Comparison of ENCODE assay signal across 1 cellular context in the genomic region with DNA sequence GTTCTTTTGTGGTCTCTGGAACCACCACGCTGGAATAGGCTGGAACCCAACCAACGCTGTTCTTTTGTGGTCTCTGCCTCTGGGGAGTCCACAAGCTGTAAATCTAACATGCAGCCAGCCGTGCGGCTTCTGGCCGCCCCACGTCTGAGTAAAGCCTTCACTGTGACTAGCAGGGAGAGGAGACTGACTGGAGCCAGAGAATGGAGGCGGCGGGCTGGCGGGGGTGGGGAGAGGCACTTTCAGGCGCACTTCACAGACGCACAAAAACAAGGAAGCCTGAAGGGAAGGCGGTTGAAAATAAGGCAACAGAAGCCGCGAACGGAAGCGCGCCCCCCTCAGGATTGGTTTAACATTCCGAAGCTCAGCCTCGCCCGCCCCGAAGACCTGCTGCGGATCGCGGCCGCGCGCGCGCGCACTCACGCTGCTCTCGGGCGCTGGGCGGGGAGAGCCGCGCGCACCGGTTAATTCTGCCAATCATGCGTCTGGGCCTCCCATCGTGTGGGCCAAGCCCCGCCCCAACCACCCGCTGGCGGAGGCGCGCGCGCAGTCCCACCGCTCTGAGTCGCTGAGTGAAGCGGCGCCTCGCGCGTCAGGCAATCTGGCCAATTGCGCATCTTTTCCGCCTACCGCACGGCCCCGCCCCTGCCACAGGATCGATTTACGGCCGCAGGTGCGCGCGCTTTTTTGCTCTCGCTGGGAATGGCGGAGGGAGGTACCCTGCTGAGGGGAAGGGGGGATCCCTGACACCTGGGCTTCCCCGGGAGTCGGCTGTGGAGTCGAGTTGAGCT.
TF ChIP-seq lines count a peak whose summit lies in the region.

A gene with protein sequence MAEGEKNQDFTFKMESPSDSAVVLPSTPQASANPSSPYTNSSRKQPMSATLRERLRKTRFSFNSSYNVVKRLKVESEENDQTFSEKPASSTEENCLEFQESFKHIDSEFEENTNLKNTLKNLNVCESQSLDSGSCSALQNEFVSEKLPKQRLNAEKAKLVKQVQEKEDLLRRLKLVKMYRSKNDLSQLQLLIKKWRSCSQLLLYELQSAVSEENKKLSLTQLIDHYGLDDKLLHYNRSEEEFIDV (plus strand): TSS at position 687 of the 788 bp plus-strand sequence. CDS start 13 bp downstream, at position 700.

TF ChIP-seq in GM12878, 131 proteins besides CTCF, POLR2A, EP300 and RAD21 (continued from another document and continues in another):
- TF ChIP-seq, protein P1, sequence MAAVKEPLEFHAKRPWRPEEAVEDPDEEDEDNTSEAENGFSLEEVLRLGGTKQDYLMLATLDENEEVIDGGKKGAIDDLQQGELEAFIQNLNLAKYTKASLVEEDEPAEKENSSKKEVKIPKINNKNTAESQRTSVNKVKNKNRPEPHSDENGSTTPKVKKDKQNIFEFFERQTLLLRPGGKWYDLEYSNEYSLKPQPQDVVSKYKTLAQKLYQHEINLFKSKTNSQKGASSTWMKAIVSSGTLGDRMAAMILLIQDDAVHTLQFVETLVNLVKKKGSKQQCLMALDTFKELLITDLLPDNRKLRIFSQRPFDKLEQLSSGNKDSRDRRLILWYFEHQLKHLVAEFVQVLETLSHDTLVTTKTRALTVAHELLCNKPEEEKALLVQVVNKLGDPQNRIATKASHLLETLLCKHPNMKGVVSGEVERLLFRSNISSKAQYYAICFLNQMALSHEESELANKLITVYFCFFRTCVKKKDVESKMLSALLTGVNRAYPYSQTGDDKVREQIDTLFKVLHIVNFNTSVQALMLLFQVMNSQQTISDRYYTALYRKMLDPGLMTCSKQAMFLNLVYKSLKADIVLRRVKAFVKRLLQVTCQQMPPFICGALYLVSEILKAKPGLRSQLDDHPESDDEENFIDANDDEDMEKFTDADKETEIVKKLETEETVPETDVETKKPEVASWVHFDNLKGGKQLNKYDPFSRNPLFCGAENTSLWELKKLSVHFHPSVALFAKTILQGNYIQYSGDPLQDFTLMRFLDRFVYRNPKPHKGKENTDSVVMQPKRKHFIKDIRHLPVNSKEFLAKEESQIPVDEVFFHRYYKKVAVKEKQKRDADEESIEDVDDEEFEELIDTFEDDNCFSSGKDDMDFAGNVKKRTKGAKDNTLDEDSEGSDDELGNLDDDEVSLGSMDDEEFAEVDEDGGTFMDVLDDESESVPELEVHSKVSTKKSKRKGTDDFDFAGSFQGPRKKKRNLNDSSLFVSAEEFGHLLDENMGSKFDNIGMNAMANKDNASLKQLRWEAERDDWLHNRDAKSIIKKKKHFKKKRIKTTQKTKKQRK (IDR thresholded peaks at IDR 0.05; ENCODE audit: low read depth, low read length) = no peak
- TF ChIP-seq RCOR1 (conservative IDR thresholded peaks at IDR 0.05; ENCODE audit: low read depth, low read length) (no peak), NR2C2 (IDR thresholded peaks at IDR 0.05; ENCODE audit: borderline replicate concordance, control insufficient read depth, insufficient read length, low read depth) (no peak), STAT1 (conservative IDR thresholded peaks at IDR 0.05) (no peak; the same call in 1 of the 2 replicates), YY1 (IDR thresholded peaks at IDR 0.05; ENCODE audit: low read depth, low read length) (peak; percentile 92), JUNB (IDR thresholded peaks at IDR 0.05) (no peak), ZBED1 (IDR thresholded peaks at IDR 0.05; ENCODE audit: borderline replicate concordance) (no peak), ZZZ3 (IDR thresholded peaks at IDR 0.05; ENCODE audit: control insufficient read depth, insufficient read length, low read depth) (no peak), RB1 (IDR thresholded peaks at IDR 0.05; ENCODE audit: borderline replicate concordance) (peak; percentile 99), NR2F1 (conservative IDR thresholded peaks at IDR 0.05) (no peak), USF1 (IDR thresholded peaks at IDR 0.05; ENCODE audit: borderline replicate concordance, extremely low read length, insufficient read depth, low read depth, low read length) (no peak), PAX5 (IDR thresholded peaks at IDR 0.05; ENCODE audit: borderline replicate concordance, low read depth, low read length) (no peak), IKZF1 (conservative IDR thresholded peaks at IDR 0.05) (peak; percentile 86), IRF4 (IDR thresholded peaks at IDR 0.05; ENCODE audit: low read depth, low read length) (no peak), CBX5 (IDR thresholded peaks at IDR 0.05; ENCODE audit: low read depth) (0 out of 2 replicates have a peak, but pooled peaks have one; percentile 59), SUPT20H (IDR thresholded peaks at IDR 0.05; ENCODE audit: borderline replicate concordance, control insufficient read depth, low read depth, low read length) (no peak), POU2F2 (IDR thresholded peaks at IDR 0.05; ENCODE audit: borderline replicate concordance, low read depth, low read length) (peak; percentile 68; the same call in 2 of the 3 replicates), CEBPB (IDR thresholded peaks at IDR 0.05; ENCODE audit: borderline replicate concordance in 1 of 2, low read depth in 2 of 2, low read length in 2 of 2) (no peak), MYC (IDR thresholded peaks at IDR 0.05; ENCODE audit: insufficient read depth, insufficient read length, insufficient replicate concordance, low read length, severe bottlenecking) (peak; percentile 37), NR2C1 (IDR thresholded peaks at IDR 0.05) (no peak), MEF2A (IDR thresholded peaks at IDR 0.05; ENCODE audit: insufficient read depth, low read depth, low read length) (no peak), CHD1 (IDR thresholded peaks at IDR 0.05; ENCODE audit: low read depth, low read length) (no peak), SIN3A (IDR thresholded peaks at IDR 0.05; ENCODE audit: low read depth, low read length) (peak; percentile 88; the same call in 1 of the 2 replicates), ATF3 (IDR thresholded peaks at IDR 0.05; ENCODE audit: borderline replicate concordance, extremely low read depth, low read depth, low read length) (no peak), SREBF1 (IDR thresholded peaks at IDR 0.05; ENCODE audit: low read length) (no peak), CREB1 (IDR thresholded peaks at IDR 0.05; ENCODE audit: low read depth) (0 out of 2 replicates have a peak, but pooled peaks have one; percentile 41), E2F4 (IDR thresholded peaks at IDR 0.05; ENCODE audit: low read depth, low read length) (peak; percentile 56; the same call in 1 of the 2 replicates)
- TF ChIP-seq, protein P2, sequence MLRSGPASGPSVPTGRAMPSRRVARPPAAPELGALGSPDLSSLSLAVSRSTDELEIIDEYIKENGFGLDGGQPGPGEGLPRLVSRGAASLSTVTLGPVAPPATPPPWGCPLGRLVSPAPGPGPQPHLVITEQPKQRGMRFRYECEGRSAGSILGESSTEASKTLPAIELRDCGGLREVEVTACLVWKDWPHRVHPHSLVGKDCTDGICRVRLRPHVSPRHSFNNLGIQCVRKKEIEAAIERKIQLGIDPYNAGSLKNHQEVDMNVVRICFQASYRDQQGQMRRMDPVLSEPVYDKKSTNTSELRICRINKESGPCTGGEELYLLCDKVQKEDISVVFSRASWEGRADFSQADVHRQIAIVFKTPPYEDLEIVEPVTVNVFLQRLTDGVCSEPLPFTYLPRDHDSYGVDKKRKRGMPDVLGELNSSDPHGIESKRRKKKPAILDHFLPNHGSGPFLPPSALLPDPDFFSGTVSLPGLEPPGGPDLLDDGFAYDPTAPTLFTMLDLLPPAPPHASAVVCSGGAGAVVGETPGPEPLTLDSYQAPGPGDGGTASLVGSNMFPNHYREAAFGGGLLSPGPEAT (IDR thresholded peaks at IDR 0.05; ENCODE audit: low read depth) = peak; percentile 23
- TF ChIP-seq, protein P3, sequence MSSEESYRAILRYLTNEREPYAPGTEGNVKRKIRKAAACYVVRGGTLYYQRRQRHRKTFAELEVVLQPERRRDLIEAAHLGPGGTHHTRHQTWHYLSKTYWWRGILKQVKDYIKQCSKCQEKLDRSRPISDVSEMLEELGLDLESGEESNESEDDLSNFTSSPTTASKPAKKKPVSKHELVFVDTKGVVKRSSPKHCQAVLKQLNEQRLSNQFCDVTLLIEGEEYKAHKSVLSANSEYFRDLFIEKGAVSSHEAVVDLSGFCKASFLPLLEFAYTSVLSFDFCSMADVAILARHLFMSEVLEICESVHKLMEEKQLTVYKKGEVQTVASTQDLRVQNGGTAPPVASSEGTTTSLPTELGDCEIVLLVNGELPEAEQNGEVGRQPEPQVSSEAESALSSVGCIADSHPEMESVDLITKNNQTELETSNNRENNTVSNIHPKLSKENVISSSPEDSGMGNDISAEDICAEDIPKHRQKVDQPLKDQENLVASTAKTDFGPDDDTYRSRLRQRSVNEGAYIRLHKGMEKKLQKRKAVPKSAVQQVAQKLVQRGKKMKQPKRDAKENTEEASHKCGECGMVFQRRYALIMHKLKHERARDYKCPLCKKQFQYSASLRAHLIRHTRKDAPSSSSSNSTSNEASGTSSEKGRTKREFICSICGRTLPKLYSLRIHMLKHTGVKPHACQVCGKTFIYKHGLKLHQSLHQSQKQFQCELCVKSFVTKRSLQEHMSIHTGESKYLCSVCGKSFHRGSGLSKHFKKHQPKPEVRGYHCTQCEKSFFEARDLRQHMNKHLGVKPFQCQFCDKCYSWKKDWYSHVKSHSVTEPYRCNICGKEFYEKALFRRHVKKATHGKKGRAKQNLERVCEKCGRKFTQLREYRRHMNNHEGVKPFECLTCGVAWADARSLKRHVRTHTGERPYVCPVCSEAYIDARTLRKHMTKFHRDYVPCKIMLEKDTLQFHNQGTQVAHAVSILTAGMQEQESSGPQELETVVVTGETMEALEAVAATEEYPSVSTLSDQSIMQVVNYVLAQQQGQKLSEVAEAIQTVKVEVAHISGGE (CRISPR knock-in tag; IDR thresholded peaks at IDR 0.05) = no peak
- TF ChIP-seq, protein P4, sequence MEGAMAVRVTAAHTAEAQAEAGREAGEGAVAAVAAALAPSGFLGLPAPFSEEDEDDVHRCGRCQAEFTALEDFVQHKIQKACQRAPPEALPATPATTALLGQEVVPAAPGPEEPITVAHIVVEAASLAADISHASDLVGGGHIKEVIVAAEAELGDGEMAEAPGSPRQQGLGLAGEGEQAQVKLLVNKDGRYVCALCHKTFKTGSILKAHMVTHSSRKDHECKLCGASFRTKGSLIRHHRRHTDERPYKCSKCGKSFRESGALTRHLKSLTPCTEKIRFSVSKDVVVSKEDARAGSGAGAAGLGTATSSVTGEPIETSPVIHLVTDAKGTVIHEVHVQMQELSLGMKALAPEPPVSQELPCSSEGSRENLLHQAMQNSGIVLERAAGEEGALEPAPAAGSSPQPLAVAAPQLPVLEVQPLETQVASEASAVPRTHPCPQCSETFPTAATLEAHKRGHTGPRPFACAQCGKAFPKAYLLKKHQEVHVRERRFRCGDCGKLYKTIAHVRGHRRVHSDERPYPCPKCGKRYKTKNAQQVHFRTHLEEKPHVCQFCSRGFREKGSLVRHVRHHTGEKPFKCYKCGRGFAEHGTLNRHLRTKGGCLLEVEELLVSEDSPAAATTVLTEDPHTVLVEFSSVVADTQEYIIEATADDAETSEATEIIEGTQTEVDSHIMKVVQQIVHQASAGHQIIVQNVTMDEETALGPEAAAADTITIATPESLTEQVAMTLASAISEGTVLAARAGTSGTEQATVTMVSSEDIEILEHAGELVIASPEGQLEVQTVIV (IDR thresholded peaks at IDR 0.05; ENCODE audit: borderline replicate concordance, partially characterized antibody) = peak; percentile 98
- TF ChIP-seq, protein P5, sequence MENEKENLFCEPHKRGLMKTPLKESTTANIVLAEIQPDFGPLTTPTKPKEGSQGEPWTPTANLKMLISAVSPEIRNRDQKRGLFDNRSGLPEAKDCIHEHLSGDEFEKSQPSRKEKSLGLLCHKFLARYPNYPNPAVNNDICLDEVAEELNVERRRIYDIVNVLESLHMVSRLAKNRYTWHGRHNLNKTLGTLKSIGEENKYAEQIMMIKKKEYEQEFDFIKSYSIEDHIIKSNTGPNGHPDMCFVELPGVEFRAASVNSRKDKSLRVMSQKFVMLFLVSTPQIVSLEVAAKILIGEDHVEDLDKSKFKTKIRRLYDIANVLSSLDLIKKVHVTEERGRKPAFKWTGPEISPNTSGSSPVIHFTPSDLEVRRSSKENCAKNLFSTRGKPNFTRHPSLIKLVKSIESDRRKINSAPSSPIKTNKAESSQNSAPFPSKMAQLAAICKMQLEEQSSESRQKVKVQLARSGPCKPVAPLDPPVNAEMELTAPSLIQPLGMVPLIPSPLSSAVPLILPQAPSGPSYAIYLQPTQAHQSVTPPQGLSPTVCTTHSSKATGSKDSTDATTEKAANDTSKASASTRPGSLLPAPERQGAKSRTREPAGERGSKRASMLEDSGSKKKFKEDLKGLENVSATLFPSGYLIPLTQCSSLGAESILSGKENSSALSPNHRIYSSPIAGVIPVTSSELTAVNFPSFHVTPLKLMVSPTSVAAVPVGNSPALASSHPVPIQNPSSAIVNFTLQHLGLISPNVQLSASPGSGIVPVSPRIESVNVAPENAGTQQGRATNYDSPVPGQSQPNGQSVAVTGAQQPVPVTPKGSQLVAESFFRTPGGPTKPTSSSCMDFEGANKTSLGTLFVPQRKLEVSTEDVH (IDR thresholded peaks at IDR 0.05; ENCODE audit: low read depth, partially characterized antibody) = no peak
